ENCODE assay signal across 33 cellular contexts in genomic region chr5:100609594-100609993, GRCh38.
"Had no signal": no experiment of that assay in that cellular context is flagged by ENCODE, and none has a peak within 500 bp of the region (broad histone marks: within the 10 kb centered on the region; RNA-seq: fewer than 3 reads in every experiment).

No MANE protein-coding gene starts in this region.

- DNase-seq: activated B cell treated with CpG ODN at 0.5 μM for 24 hours; activated CD4-positive, alpha-beta memory T cell treated with anti-CD3 and anti-CD28 coated beads, Interleukin-2, amount 10 ng/mL, durations not matched to agents 7 days and 5 days; activated CD4-positive, alpha-beta T cell treated with anti-CD3 and anti-CD28 coated beads for 1 hour; activated CD4-positive, alpha-beta T cell treated with anti-CD3 and anti-CD28 coated beads for 4 hours; activated CD4-positive, alpha-beta T cell treated with anti-CD3 and anti-CD28 coated beads, Interleukin-2, amount 10 ng/mL, durations not matched to agents 7 days and 5 days; activated CD4-positive, alpha-beta T cell treated with anti-CD3 and anti-CD28 coated beads, Interleukin-2, amount 50 U/mL, for 4 hours; activated CD8-positive, alpha-beta memory T cell treated with anti-CD3 and anti-CD28 coated beads, Interleukin-2, amount 50 U/mL, for 48 hours; activated effector memory CD4-positive, alpha-beta T cell treated with anti-CD3 and anti-CD28 coated beads, Interleukin-2, amount 50 U/mL, for 16 hours; activated naive CD4-positive, alpha-beta T cell; activated naive CD4-positive, alpha-beta T cell treated with anti-CD3 and anti-CD28 coated beads, Interleukin-2, amount 10 ng/mL, durations not matched to agents 7 days and 5 days; activated naive CD8-positive, alpha-beta T cell treated with anti-CD3 and anti-CD28 coated beads, Interleukin-2, amount 10 ng/mL, durations not matched to agents 7 days and 5 days; activated T-cell treated with anti-CD3 and anti-CD28 coated beads for 4 hours; activated T-cell treated with anti-CD3 and anti-CD28 coated beads, Interleukin-2, amount 50 U/mL, for 4 hours; brain microvascular endothelial cell; dorsolateral prefrontal cortex; effector memory CD4-positive, alpha-beta T cell; endodermal cell; foreskin keratinocyte; gastrocnemius medialis; glutamatergic neuron; heart left ventricle; hypothalamus; T-helper 17 cell; T1000; WERI-Rb-1 had no signal

- H3K36me3 Mint-ChIP-seq: activated naive CD4-positive, alpha-beta T cell treated with anti-CD3 and anti-CD28 coated beads, Interleukin-2, amount 10 ng/mL, durations not matched to agents 7 days and 5 days; activated naive CD4-positive, alpha-beta T cell treated with anti-CD3 and anti-CD28 coated beads, Interleukin-2, amount 50 U/mL, for 72 hours; activated naive CD8-positive, alpha-beta T cell treated with anti-CD3 and anti-CD28 coated beads, Interleukin-2, amount 10 ng/mL, durations not matched to agents 7 days and 5 days had no signal

- H3K4me3 ChIP-seq: ascending aorta, coronary artery, dorsolateral prefrontal cortex, gastrocnemius medialis, heart left ventricle had no signal

- ATAC-seq: activated naive CD4-positive, alpha-beta T cell treated with anti-CD3 and anti-CD28 coated beads, Interleukin-2, amount 50 U/mL, for 72 hours; activated T-cell treated with anti-CD3 and anti-CD28 coated beads, Interleukin-2, amount 50 U/mL, for 4 hours; esophagus mucosa; foreskin keratinocyte; gastrocnemius medialis; heart left ventricle; T-helper 17 cell had no signal

- H3K27me3 Mint-ChIP-seq: dendritic cell treated with granulocyte-macrophage colony-stimulating factor and Interleukin-4, amounts not matched to agents 40 ng/mL and 50 ng/mL, for 4 days had no signal

- H3K4me1 Mint-ChIP-seq: activated B cell treated with CpG ODN at 0.5 μM for 24 hours; activated CD4-positive, alpha-beta T cell treated with anti-CD3 and anti-CD28 coated beads, Interleukin-2, amount 10 ng/mL, durations not matched to agents 7 days and 5 days; activated naive CD4-positive, alpha-beta T cell treated with anti-CD3 and anti-CD28 coated beads, Interleukin-2, amount 10 ng/mL, durations not matched to agents 7 days and 5 days; activated naive CD8-positive, alpha-beta T cell treated with anti-CD3 and anti-CD28 coated beads, Interleukin-2, amount 10 ng/mL, durations not matched to agents 7 days and 5 days; central memory CD8-positive, alpha-beta T cell; endodermal cell had no signal

- H3K9me3 Mint-ChIP-seq: activated B cell treated with CpG ODN at 0.5 μM for 24 hours; activated CD4-positive, alpha-beta memory T cell treated with anti-CD3 and anti-CD28 coated beads, Interleukin-2, amount 10 ng/mL, durations not matched to agents 7 days and 5 days; activated CD4-positive, alpha-beta T cell treated with anti-CD3 and anti-CD28 coated beads, Interleukin-2, amount 10 ng/mL, durations not matched to agents 7 days and 5 days; activated naive CD4-positive, alpha-beta T cell treated with anti-CD3 and anti-CD28 coated beads, Interleukin-2, amount 10 ng/mL, durations not matched to agents 7 days and 5 days; activated naive CD4-positive, alpha-beta T cell treated with anti-CD3 and anti-CD28 coated beads, Interleukin-2, amount 50 U/mL, for 72 hours; activated naive CD8-positive, alpha-beta T cell treated with anti-CD3 and anti-CD28 coated beads, Interleukin-2, amount 10 ng/mL, durations not matched to agents 7 days and 5 days; activated T-cell treated with anti-CD3 and anti-CD28 coated beads, Interleukin-2, amount 50 U/mL, for 4 hours; central memory CD8-positive, alpha-beta T cell; T-helper 2 cell treated with Interferon-gamma antibody and Interleukin-4, amounts not matched to agents 5 μg/mL and 100 μg/mL, for 36 hours had no signal

- H3K27ac Mint-ChIP-seq: activated B cell treated with CpG ODN at 0.5 μM for 24 hours; activated CD4-positive, alpha-beta memory T cell treated with anti-CD3 and anti-CD28 coated beads, Interleukin-2, amount 10 ng/mL, durations not matched to agents 7 days and 5 days; activated CD4-positive, alpha-beta T cell treated with anti-CD3 and anti-CD28 coated beads, Interleukin-2, amount 10 ng/mL, durations not matched to agents 7 days and 5 days; activated naive CD4-positive, alpha-beta T cell treated with anti-CD3 and anti-CD28 coated beads, Interleukin-2, amount 10 ng/mL, durations not matched to agents 7 days and 5 days; activated naive CD4-positive, alpha-beta T cell treated with anti-CD3 and anti-CD28 coated beads, Interleukin-2, amount 50 U/mL, for 72 hours; activated naive CD8-positive, alpha-beta T cell treated with anti-CD3 and anti-CD28 coated beads, Interleukin-2, amount 10 ng/mL, durations not matched to agents 7 days and 5 days; activated T-helper 2 cell treated with anti-CD3 and anti-CD28 coated beads, Interferon-gamma antibody, Interleukin-2, Interleukin-4, amounts not matched to agents 10 μg/mL and 5 μg/mL and 100 μg/mL, durations not matched to agents 14 hours and 24 hours and 36 hours; dendritic cell treated with granulocyte-macrophage colony-stimulating factor and Interleukin-4, amounts not matched to agents 40 ng/mL and 50 ng/mL, for 4 days; endodermal cell; T-helper 17 cell; T-helper 2 cell treated with Interferon-gamma antibody and Interleukin-4, amounts not matched to agents 5 μg/mL and 100 μg/mL, for 36 hours had no signal

- H3K4me3 Mint-ChIP-seq: activated B cell treated with CpG ODN at 0.5 μM for 24 hours; activated CD4-positive, alpha-beta memory T cell treated with anti-CD3 and anti-CD28 coated beads, Interleukin-2, amount 10 ng/mL, durations not matched to agents 7 days and 5 days; activated CD4-positive, alpha-beta T cell treated with anti-CD3 and anti-CD28 coated beads, Interleukin-2, amount 10 ng/mL, durations not matched to agents 7 days and 5 days; activated naive CD4-positive, alpha-beta T cell treated with anti-CD3 and anti-CD28 coated beads, Interleukin-2, amount 10 ng/mL, durations not matched to agents 7 days and 5 days; activated naive CD8-positive, alpha-beta T cell treated with anti-CD3 and anti-CD28 coated beads, Interleukin-2, amount 10 ng/mL, durations not matched to agents 7 days and 5 days; activated T-cell treated with anti-CD3 and anti-CD28 coated beads, Interleukin-2, amount 50 U/mL, for 4 hours; central memory CD8-positive, alpha-beta T cell; dendritic cell treated with granulocyte-macrophage colony-stimulating factor and Interleukin-4, amounts not matched to agents 40 ng/mL and 50 ng/mL, for 4 days; endodermal cell; T-helper 17 cell; T-helper 2 cell treated with Interferon-gamma antibody and Interleukin-4, amounts not matched to agents 5 μg/mL and 100 μg/mL, for 36 hours had no signal
